Comparison of ENCODE assay signal across 13 cellular contexts in genomic region chr14:68486809-68487208, GRCh38.
"Had no signal": no experiment of that assay in that cellular context is flagged by ENCODE, and none has a peak within 500 bp of the region (broad histone marks: within the 10 kb centered on the region; RNA-seq: fewer than 3 reads in every experiment).

No MANE protein-coding gene starts in this region.

- H3K9me3 ChIP-seq: lower lobe of right lung, thoracic aorta had no signal

- DNase-seq: activated CD4-positive, alpha-beta T cell treated with anti-CD3 and anti-CD28 coated beads, Interleukin-2, amount 50 U/mL, for 1 hour; activated CD4-positive, CD25-positive, alpha-beta regulatory T cell treated with anti-CD3 and anti-CD28 coated beads, Interleukin-2, amount 50 U/mL, for 72 hours; activated CD8-positive, alpha-beta memory T cell treated with anti-CD3 and anti-CD28 coated beads, Interleukin-2, amount 50 U/mL, for 48 hours; activated effector memory CD4-positive, alpha-beta T cell treated with Interleukin-2 at 50 U/mL for 16 hours; activated T-cell treated with anti-CD3 and anti-CD28 coated beads, Interleukin-2, amount 50 U/mL, for 48 hours; amniotic stem cell; dermis blood vessel endothelial cell; effector memory CD4-positive, alpha-beta T cell; left cardiac atrium; lower lobe of right lung; occipital lobe had no signal

- H3K36me3 ChIP-seq: lower lobe of right lung, thoracic aorta had no signal

- H3K4me3 ChIP-seq: lower lobe of right lung, thoracic aorta had no signal

- H3K27ac ChIP-seq: lower lobe of right lung, thoracic aorta had no signal

- ATAC-seq: activated naive CD4-positive, alpha-beta T cell treated with anti-CD3 and anti-CD28 coated beads, Interleukin-2, amount 50 U/mL, for 72 hours; left cardiac atrium had no signal
